ENCODE assay signal across 12 cellular contexts in genomic region chr9:113464672-113465271, GRCh38. TPM values are rescaled to one million over a fixed set of nuclear protein-coding genes. Genes with fewer than 3 reads are reported as not detected.
DNase-seq lines count a peak whose midpoint lies in the region; FAIRE-seq and TF ChIP-seq lines count a peak whose summit lies in the region.
"Had no signal": no experiment of that assay in that cellular context is flagged by ENCODE, and none has a peak within 500 bp of the region (broad histone marks: within the 10 kb centered on the region; RNA-seq: fewer than 3 reads in every experiment).

No MANE protein-coding gene starts in this region.

- FAIRE-seq in urothelium cell line (lab: Jason Lieb, UNC), result no peak

- TF ChIP-seq CTCF in A673 (conservative IDR thresholded peaks at IDR 0.05; ENCODE audit: low read depth, low read length) (no peak), epithelial cell of proximal tubule (conservative IDR thresholded peaks at IDR 0.05; ENCODE audit: low read depth, low read length) (no peak), parathyroid adenoma (IDR thresholded peaks at IDR 0.05) (no peak)

- 86% methylated on average over 5 of the region's 5 CpGs for WGBS in HUES64

- DNase-seq in A673 (ENCODE audit: low spot score), result no peak
- DNase-seq in epithelial cell of proximal tubule (ENCODE audit: low read depth), result no peak
- DNase-seq in urothelium cell line (ENCODE audit: low spot score), result no peak
- no peak for DNase-seq in GM19240 (ENCODE audit: insufficient read length, low spot score)
- no peak for DNase-seq in AG08395 (ENCODE audit: low spot score)
- DNase-seq in NK-92 (lab: John Stamatoyannopoulos, UW; ENCODE audit: unreplicated experiment), result no peak
- DNase-seq: activated CD4-positive, alpha-beta T cell treated with anti-CD3 and anti-CD28 coated beads, Interleukin-2, amount 50 U/mL, for 48 hours; activated naive CD4-positive, alpha-beta T cell treated with Interleukin-2 at 50 U/mL for 16 hours; esophagus squamous epithelium had no signal

- BruUV-seq in A673 (replicated peaks; lab: Mats Ljungman, UMichigan), result no TSS peak

- no peaks in the 10 kb centered on the region for H3K4me1 ChIP-seq in A673 (ENCODE audit: insufficient read depth, low read length, poor library complexity, severe bottlenecking)
- H3K4me1 ChIP-seq in HUES64 (ENCODE audit: insufficient read depth, low read length), result peaks cover 9% of the 10 kb centered on the region; the same call in 1 of the 2 replicates
- H3K4me1 ChIP-seq in parathyroid adenoma, result peaks cover 2% of the 10 kb centered on the region
- H3K4me1 ChIP-seq: BLaER1 had no signal

- H3K9ac ChIP-seq in HUES64 (ENCODE audit: low read depth, low read length), result no peak overlapping the region
- H3K9ac ChIP-seq in parathyroid adenoma, result no peak overlapping the region
- H3K9ac ChIP-seq: BLaER1 had no signal

- H3K36me3 ChIP-seq in A673 (ENCODE audit: insufficient read depth, low read length, poor library complexity, severe bottlenecking), result no peaks in the 10 kb centered on the region
- H3K36me3 ChIP-seq in HUES64 (ENCODE audit: insufficient read depth, low read length), result no peaks in the 10 kb centered on the region
- no peaks in the 10 kb centered on the region for H3K36me3 ChIP-seq in parathyroid adenoma (ENCODE audit: control insufficient read depth, insufficient read depth, low read length)
- H3K36me3 ChIP-seq: BLaER1, esophagus squamous epithelium had no signal

- POLR2A ChIA-PET in A673 (lab: Charles Lee; ENCODE audit: low non-redundant PET), result no interaction called here

- H3K9me3 ChIP-seq in A673 (ENCODE audit: low read depth, low read length, poor library complexity, severe bottlenecking), result peaks cover 8% of the 10 kb centered on the region
- H3K9me3 ChIP-seq in HUES64 (ENCODE audit: insufficient read depth, low read depth, low read length), result no peaks in the 10 kb centered on the region
- H3K9me3 ChIP-seq in parathyroid adenoma (ENCODE audit: control insufficient read depth, low read length), result no peaks in the 10 kb centered on the region
- H3K9me3 ChIP-seq: esophagus squamous epithelium had no signal

- CTCF ChIA-PET in A673 (lab: Charles Lee), result no interaction called here

- intact Hi-C loops in A673 (cut with micrococcal nuclease; ENCODE audit: unreplicated experiment), result loop anchor here (10.0 kb wide), 1 partner anchor 100 kb away; no protein-coding TSS in a partner anchor

- peak overlapping the region; percentile 84 for H3K4me2 ChIP-seq in parathyroid adenoma (ENCODE audit: low read length)
- H3K4me2 ChIP-seq: BLaER1 had no signal

- H3K27me3 ChIP-seq in A673 (replicated peaks; ENCODE audit: insufficient read depth, low read depth, low read length, poor library complexity), result no peaks in the 10 kb centered on the region
- peaks cover 31% of the 10 kb centered on the region for H3K27me3 ChIP-seq in HUES64 (ENCODE audit: insufficient read depth, low read length)
- no peaks in the 10 kb centered on the region for H3K27me3 ChIP-seq in parathyroid adenoma (ENCODE audit: control insufficient read depth, insufficient read depth, low read length)
- H3K27me3 ChIP-seq: BLaER1 had no signal

- H2AFZ ChIP-seq in parathyroid adenoma, result no peak overlapping the region

- no peaks in the 10 kb centered on the region for H3K79me2 ChIP-seq in parathyroid adenoma

- H3K4me3 ChIP-seq in A673 (ENCODE audit: low read depth, low read length, poor library complexity, severe bottlenecking) (peak overlapping the region; percentile 58), HUES64 (ENCODE audit: low read length) (0 out of 2 replicates have a peak overlapping the region, but pooled peaks have one; percentile 60), epithelial cell of proximal tubule (ENCODE audit: low read depth, low read length) (peak overlapping the region; percentile 79), parathyroid adenoma (ENCODE audit: low read depth, low read length) (peak overlapping the region; percentile 51)
- H3K4me3 ChIP-seq: BLaER1 had no signal

- H3K27ac ChIP-seq in A673 (ENCODE audit: low read depth, low read length, poor library complexity, severe bottlenecking) (no peak overlapping the region), HUES64 (ENCODE audit: low read depth, low read length) (no peak overlapping the region), parathyroid adenoma (no peak overlapping the region)
- H3K27ac ChIP-seq: BLaER1 had no signal

RNA-seq across cellular contexts. Expression of gene RGS3, which starts 1.2 kb away (rescaled TPM):
- total RNA-seq in A673 (2021) (19.2 and 19.8 TPM in 2 replicates), epithelial cell of proximal tubule (66.9 and 79.2 TPM in 2 replicates)
- 10.6 TPM for polyA plus RNA-seq in HUES64 (2013, experiment 1 of 2)
- 13.5 TPM for polyA plus RNA-seq in HUES64 (2013, experiment 2 of 2)

RNA-seq across cellular contexts. Expression of gene C9orf43, which starts 54.2 kb away (rescaled TPM):
- total RNA-seq in A673 (2021), result 0.81 and 1.5 TPM in 2 replicates
- 0.45 TPM for polyA plus RNA-seq in HUES64 (2013, experiment 1 of 2)
- 0.44 TPM for polyA plus RNA-seq in HUES64 (2013, experiment 2 of 2)
- total RNA-seq in epithelial cell of proximal tubule, result 0.22 TPM in 1 of 2 replicates, not detected in the other

RNA-seq across cellular contexts. Expression of gene POLE3, which starts 54.3 kb away (rescaled TPM):
- total RNA-seq in A673 (2021) (98.1 and 109 TPM in 2 replicates), epithelial cell of proximal tubule (46.1 and 111 TPM in 2 replicates)
- 77.1 TPM for polyA plus RNA-seq in HUES64 (2013, experiment 1 of 2)
- polyA plus RNA-seq in HUES64 (2013, experiment 2 of 2), result 71.5 TPM
